ENCODE assay signal across 24 cellular contexts in the genomic region with DNA sequence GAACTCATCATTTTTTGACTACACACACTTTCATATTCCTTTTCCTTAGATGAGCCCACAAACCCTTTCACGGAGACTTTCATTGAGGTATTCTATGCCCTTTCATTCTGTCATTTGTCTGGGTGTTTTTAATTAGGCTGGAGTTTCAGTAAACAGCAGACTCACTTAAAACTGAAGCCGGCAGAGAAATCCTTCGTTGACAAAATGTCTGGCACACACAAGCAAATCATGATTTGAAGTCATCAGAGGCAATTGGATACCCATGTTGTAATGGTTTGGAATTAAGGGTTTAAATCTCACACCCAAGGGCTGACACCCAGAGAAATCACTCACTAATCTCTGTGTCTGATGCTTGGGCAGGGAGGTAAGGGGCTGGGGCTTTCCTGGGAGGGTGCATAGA.
"Had no signal": no experiment of that assay in that cellular context is flagged by ENCODE, and none has a peak within 500 bp of the region (broad histone marks: within the 10 kb centered on the region; RNA-seq: fewer than 3 reads in every experiment).

No MANE protein-coding gene starts in this region.

- H3K9me3 ChIP-seq: breast epithelium, MG63, Peyer's patch had no signal

- H3K27ac Mint-ChIP-seq: activated CD8-positive, alpha-beta T cell treated with anti-CD3 and anti-CD28 coated beads, Interleukin-2, amount 10 ng/mL, durations not matched to agents 7 days and 5 days; activated naive CD8-positive, alpha-beta T cell treated with anti-CD3 and anti-CD28 coated beads, Interleukin-2, amount 10 ng/mL, durations not matched to agents 7 days and 5 days; T-helper 1 cell treated with Interleukin-12 subunit alpha and Interleukin-12 subunit beta and Interleukin-4 antibody, amounts not matched to agents 30 μg/mL and 1 μg/mL, for 36 hours had no signal

- H3K27me3 ChIP-seq: breast epithelium, MG63, Peyer's patch had no signal

- DNase-seq: activated CD4-positive, alpha-beta T cell treated with anti-CD3 and anti-CD28 coated beads for 48 hours; activated CD4-positive, alpha-beta T cell treated with anti-CD3 and anti-CD28 coated beads, Interleukin-2, amount 50 U/mL, for 4 hours; activated CD4-positive, CD25-positive, alpha-beta regulatory T cell treated with anti-CD3 and anti-CD28 coated beads, Interleukin-2, amount 50 U/mL, for 72 hours; activated CD8-positive, alpha-beta memory T cell treated with anti-CD3 and anti-CD28 coated beads, Interleukin-2, amount 50 U/mL, for 48 hours; activated CD8-positive, alpha-beta T cell treated with anti-CD3 and anti-CD28 coated beads, Interleukin-2, amount 10 ng/mL, durations not matched to agents 7 days and 5 days; activated naive CD4-positive, alpha-beta T cell treated with anti-CD3 and anti-CD28 coated beads, Interleukin-2, amount 50 U/mL, for 16 hours; activated naive CD8-positive, alpha-beta T cell treated with anti-CD3 and anti-CD28 coated beads, Interleukin-2, amount 10 ng/mL, durations not matched to agents 7 days and 5 days; activated T-cell treated with anti-CD3 and anti-CD28 coated beads, Interleukin-2, amount 50 U/mL, for 1 hour; aorta; central memory CD4-positive, alpha-beta T cell; MG63; NCI-H1105 treated with DMSO at 0.1 percent for 48 hours; NCI-H146; NCI-H187 treated with DMSO at 0.1 percent for 48 hours; NCI-H2081 treated with DMSO at 0.1 percent for 48 hours; NCI-H2171; NCI-H2227 treated with DMSO at 0.1 percent for 48 hours; NCI-H526; NCI-H774; NK-92 treated with Interleukin-12 subunit alpha and Interleukin-12 subunit beta, amount 100 ng/mL, for 24 hours; Peyer's patch; SHP77 had no signal

- H3K36me3 ChIP-seq: breast epithelium, MG63, Peyer's patch had no signal

- H3K36me3 Mint-ChIP-seq: activated naive CD8-positive, alpha-beta T cell treated with anti-CD3 and anti-CD28 coated beads, Interleukin-2, amount 10 ng/mL, durations not matched to agents 7 days and 5 days had no signal

- ATAC-seq: activated CD8-positive, alpha-beta T cell treated with anti-CD3 and anti-CD28 coated beads, Interleukin-2, amount 10 ng/mL, durations not matched to agents 7 days and 5 days had no signal

- H3K9me3 Mint-ChIP-seq: activated naive CD8-positive, alpha-beta T cell treated with anti-CD3 and anti-CD28 coated beads, Interleukin-2, amount 10 ng/mL, durations not matched to agents 7 days and 5 days; T-helper 1 cell treated with Interleukin-12 subunit alpha and Interleukin-12 subunit beta and Interleukin-4 antibody, amounts not matched to agents 30 μg/mL and 1 μg/mL, for 36 hours had no signal

- H3K4me3 ChIP-seq: breast epithelium, MG63, Peyer's patch had no signal

- H3K4me1 ChIP-seq: Peyer's patch had no signal

- H3K4me3 Mint-ChIP-seq: activated CD8-positive, alpha-beta T cell treated with anti-CD3 and anti-CD28 coated beads, Interleukin-2, amount 10 ng/mL, durations not matched to agents 7 days and 5 days; activated naive CD8-positive, alpha-beta T cell treated with anti-CD3 and anti-CD28 coated beads, Interleukin-2, amount 10 ng/mL, durations not matched to agents 7 days and 5 days; T-helper 1 cell treated with Interleukin-12 subunit alpha and Interleukin-12 subunit beta and Interleukin-4 antibody, amounts not matched to agents 30 μg/mL and 1 μg/mL, for 36 hours had no signal

- H3K4me1 Mint-ChIP-seq: activated naive CD8-positive, alpha-beta T cell treated with anti-CD3 and anti-CD28 coated beads, Interleukin-2, amount 10 ng/mL, durations not matched to agents 7 days and 5 days had no signal

- H3K27ac ChIP-seq: Peyer's patch had no signal
